In genomic region chr9:37421914-37422288, GRCh38 we compare ENCODE assay signal across 8 cellular contexts. TPM values are rescaled to one million over a fixed set of nuclear protein-coding genes. Genes with fewer than 3 reads are reported as not detected.
DNase-seq lines count a peak whose midpoint lies in the region; ATAC-seq lines count a peak whose summit lies in the region.

No MANE protein-coding gene starts in this region.

- no peaks in the 10 kb centered on the region for H3K9me3 ChIP-seq in iPS-15b (ENCODE audit: control insufficient read depth, insufficient read depth, low read length)

- H3K9me3 Mint-ChIP-seq in activated CD4-positive, alpha-beta T cell treated with anti-CD3 and anti-CD28 coated beads for 36 hours (ENCODE audit: low read depth), result no peaks in the 10 kb centered on the region
- H3K9me3 Mint-ChIP-seq in activated T-helper 2 cell treated with anti-CD3 and anti-CD28 coated beads, Interferon-gamma antibody, Interleukin-2, Interleukin-4, amounts not matched to agents 10 μg/mL and 5 μg/mL and 100 μg/mL, durations not matched to agents 14 hours and 24 hours and 36 hours, result no peaks in the 10 kb centered on the region
- H3K9me3 Mint-ChIP-seq in stimulated activated memory B cell treated with anti-CD40 and anti-IgM and Interleukin-4, amounts not matched to agents 10 μg/mL and 1 μg/mL and 100 μg/mL, for 72 hours, result no peaks in the 10 kb centered on the region

- peak overlapping the region; percentile 54 for H3K9ac ChIP-seq in iPS-15b (ENCODE audit: low read depth, low read length)

- H3K4me3 Mint-ChIP-seq in activated CD4-positive, alpha-beta T cell treated with anti-CD3 and anti-CD28 coated beads for 36 hours, result peak overlapping the region; percentile 91
- peak overlapping the region; percentile 96 for H3K4me3 Mint-ChIP-seq in activated T-helper 2 cell treated with anti-CD3 and anti-CD28 coated beads, Interferon-gamma antibody, Interleukin-2, Interleukin-4, amounts not matched to agents 10 μg/mL and 5 μg/mL and 100 μg/mL, durations not matched to agents 14 hours and 24 hours and 36 hours (ENCODE audit: low read depth)
- peak overlapping the region; percentile 99 for H3K4me3 Mint-ChIP-seq in stimulated activated memory B cell treated with anti-CD40 and anti-IgM and Interleukin-4, amounts not matched to agents 10 μg/mL and 1 μg/mL and 100 μg/mL, for 72 hours

- peaks cover 19% of the 10 kb centered on the region for H3K36me3 ChIP-seq in iPS-15b (ENCODE audit: control insufficient read depth, insufficient read depth, low read length)

- H3K27ac Mint-ChIP-seq in activated CD4-positive, alpha-beta T cell treated with anti-CD3 and anti-CD28 coated beads for 36 hours, result peak overlapping the region; percentile 95
- H3K27ac Mint-ChIP-seq in activated T-helper 2 cell treated with anti-CD3 and anti-CD28 coated beads, Interferon-gamma antibody, Interleukin-2, Interleukin-4, amounts not matched to agents 10 μg/mL and 5 μg/mL and 100 μg/mL, durations not matched to agents 14 hours and 24 hours and 36 hours, result peak overlapping the region; percentile 96
- peak overlapping the region; percentile 98 for H3K27ac Mint-ChIP-seq in stimulated activated memory B cell treated with anti-CD40 and anti-IgM and Interleukin-4, amounts not matched to agents 10 μg/mL and 1 μg/mL and 100 μg/mL, for 72 hours

- ATAC-seq in activated CD4-positive, alpha-beta T cell treated with anti-CD3 and anti-CD28 coated beads for 36 hours, result peak; percentile 16
- no peak for ATAC-seq in stimulated activated memory B cell treated with anti-CD40 and anti-IgM and Interleukin-4, amounts not matched to agents 10 μg/mL and 1 μg/mL and 100 μg/mL, for 72 hours
- ATAC-seq in GM21515 (IDR thresholded peaks at IDR 0.05; ENCODE audit: unreplicated experiment), result no peak

- POLR2A ChIA-PET in activated CD4-positive, alpha-beta T cell treated with anti-CD3 and anti-CD28 coated beads for 36 hours (lab: Charles Lee), result interaction anchor here (1.0 to 1.5 kb wide), 2 partner anchors 42 to 44 kb away, joined by 3 read pairs; partner anchors contain the start of gene ZBTB5

- peak overlapping the region; percentile 86 for H3K4me3 ChIP-seq in iPS-15b (ENCODE audit: low read depth, low read length)

- peaks cover 5% of the 10 kb centered on the region for H3K36me3 Mint-ChIP-seq in activated CD4-positive, alpha-beta T cell treated with anti-CD3 and anti-CD28 coated beads for 36 hours (ENCODE audit: low read depth)
- H3K36me3 Mint-ChIP-seq in activated T-helper 2 cell treated with anti-CD3 and anti-CD28 coated beads, Interferon-gamma antibody, Interleukin-2, Interleukin-4, amounts not matched to agents 10 μg/mL and 5 μg/mL and 100 μg/mL, durations not matched to agents 14 hours and 24 hours and 36 hours (ENCODE audit: low read depth), result peaks cover 15% of the 10 kb centered on the region
- H3K36me3 Mint-ChIP-seq in stimulated activated memory B cell treated with anti-CD40 and anti-IgM and Interleukin-4, amounts not matched to agents 10 μg/mL and 1 μg/mL and 100 μg/mL, for 72 hours, result peaks cover 14% of the 10 kb centered on the region

- no peaks in the 10 kb centered on the region for H3K27me3 Mint-ChIP-seq in activated CD4-positive, alpha-beta T cell treated with anti-CD3 and anti-CD28 coated beads for 36 hours
- no peaks in the 10 kb centered on the region for H3K27me3 Mint-ChIP-seq in activated T-helper 2 cell treated with anti-CD3 and anti-CD28 coated beads, Interferon-gamma antibody, Interleukin-2, Interleukin-4, amounts not matched to agents 10 μg/mL and 5 μg/mL and 100 μg/mL, durations not matched to agents 14 hours and 24 hours and 36 hours (ENCODE audit: low read depth)
- H3K27me3 Mint-ChIP-seq in stimulated activated memory B cell treated with anti-CD40 and anti-IgM and Interleukin-4, amounts not matched to agents 10 μg/mL and 1 μg/mL and 100 μg/mL, for 72 hours, result no peaks in the 10 kb centered on the region

- CTCF ChIA-PET in activated CD4-positive, alpha-beta T cell treated with anti-CD3 and anti-CD28 coated beads for 36 hours (lab: Charles Lee), result interaction anchor here (0.6 to 1.8 kb wide), 3 partner anchors 11 to 1373 kb away, joined by 3 to 10 read pairs (median 5); no protein-coding TSS in a partner anchor

- intact Hi-C loops in activated CD4-positive, alpha-beta T cell treated with anti-CD3 and anti-CD28 coated beads for 36 hours (cut with DNase I, micrococcal nuclease), result loop anchor here (1.0 to 5.0 kb wide), 9 partner anchors 11 to 362 kb away; partner anchors contain the start of genes POLR1E (in 2 of the 2), TOMM5 (in 2 of the 2), ZBTB5 (in 2 of the 2) and ZCCHC7 (in 2 of the 2)
- intact Hi-C loops in activated T-helper 2 cell treated with anti-CD3 and anti-CD28 coated beads, Interferon-gamma antibody, Interleukin-2, Interleukin-4, amounts not matched to agents 10 μg/mL and 5 μg/mL and 100 μg/mL, durations not matched to agents 14 hours and 24 hours and 36 hours (cut with micrococcal nuclease), result loop anchor here (1.0 to 5.0 kb wide), 3 partner anchors 43 to 170 kb away; partner anchors contain the start of genes POLR1E, TOMM5 and ZBTB5

- peak; percentile 33 for DNase-seq in activated CD4-positive, alpha-beta T cell treated with anti-CD3 and anti-CD28 coated beads for 36 hours
- DNase-seq in activated CD4-positive, alpha-beta T cell treated with anti-CD3 and anti-CD28 coated beads, Interleukin-2, amount 50 U/mL, for 1 hour, result no peak
- no peak for DNase-seq in activated T-helper 2 cell treated with anti-CD3 and anti-CD28 coated beads, Interferon-gamma antibody, Interleukin-2, Interleukin-4, amounts not matched to agents 10 μg/mL and 5 μg/mL and 100 μg/mL, durations not matched to agents 14 hours and 24 hours and 36 hours (ENCODE audit: low spot score)
- DNase-seq in activated gamma-delta T cell (lab: John Stamatoyannopoulos, UW) (no peak), epidermal melanocyte (ENCODE audit: insufficient read length, low spot score) (no peak)

- peaks cover 25% of the 10 kb centered on the region for H3K4me1 Mint-ChIP-seq in activated CD4-positive, alpha-beta T cell treated with anti-CD3 and anti-CD28 coated beads for 36 hours
- peaks cover 12% of the 10 kb centered on the region for H3K4me1 Mint-ChIP-seq in activated T-helper 2 cell treated with anti-CD3 and anti-CD28 coated beads, Interferon-gamma antibody, Interleukin-2, Interleukin-4, amounts not matched to agents 10 μg/mL and 5 μg/mL and 100 μg/mL, durations not matched to agents 14 hours and 24 hours and 36 hours (ENCODE audit: low read depth)
- H3K4me1 Mint-ChIP-seq in stimulated activated memory B cell treated with anti-CD40 and anti-IgM and Interleukin-4, amounts not matched to agents 10 μg/mL and 1 μg/mL and 100 μg/mL, for 72 hours, result peaks cover 50% of the 10 kb centered on the region

- H3K27me3 ChIP-seq in iPS-15b (ENCODE audit: control insufficient read depth, insufficient read depth, low read length), result no peaks in the 10 kb centered on the region

- H3K4me1 ChIP-seq in iPS-15b (ENCODE audit: control insufficient read depth, insufficient read depth, low read length), result peaks cover 8% of the 10 kb centered on the region

RNA-seq across cellular contexts. Expression of gene GRHPR, which starts 0.6 kb away (rescaled TPM):
- 10 to 100 TPM; 69.1 to 74.4 TPM for total RNA-seq in activated CD4-positive, alpha-beta T cell treated with anti-CD3 and anti-CD28 coated beads for 36 hours
- total RNA-seq in activated T-helper 2 cell treated with anti-CD3 and anti-CD28 coated beads, Interferon-gamma antibody, Interleukin-2, Interleukin-4, amounts not matched to agents 10 μg/mL and 5 μg/mL and 100 μg/mL, durations not matched to agents 14 hours and 24 hours and 36 hours, result 75.4 and 77.4 TPM in 2 replicates

RNA-seq across cellular contexts. Expression of gene ZBTB5, which starts 43.3 kb away (rescaled TPM):
- total RNA-seq in activated CD4-positive, alpha-beta T cell treated with anti-CD3 and anti-CD28 coated beads for 36 hours, result 1 to 10 TPM; 8.0 to 9.1 TPM
- 10.6 and 11.0 TPM in 2 replicates for total RNA-seq in activated T-helper 2 cell treated with anti-CD3 and anti-CD28 coated beads, Interferon-gamma antibody, Interleukin-2, Interleukin-4, amounts not matched to agents 10 μg/mL and 5 μg/mL and 100 μg/mL, durations not matched to agents 14 hours and 24 hours and 36 hours
